In genomic region chr19:33344210-33344609, GRCh38 we compare ENCODE assay signal across 16 cellular contexts. TPM values are rescaled to one million over a fixed set of nuclear protein-coding genes. Genes with fewer than 3 reads are reported as not detected.
A peak's percentile ranks its signal among the peaks of the same experiment; 100 is the strongest.
DNase-seq lines count a peak whose midpoint lies in the region; ATAC-seq and TF ChIP-seq lines count a peak whose summit lies in the region.
"Had no signal": no experiment of that assay in that cellular context is flagged by ENCODE, and none has a peak within 500 bp of the region (broad histone marks: within the 10 kb centered on the region; RNA-seq: fewer than 3 reads in every experiment).

No MANE protein-coding gene starts in this region.

- no peaks in the 10 kb centered on the region for H3K36me3 ChIP-seq in testis (ENCODE audit: low read depth, missing control alignments)
- H3K36me3 ChIP-seq: vagina, WERI-Rb-1 had no signal

- H3K4me1 Mint-ChIP-seq in activated naive CD4-positive, alpha-beta T cell treated with anti-CD3 and anti-CD28 coated beads, Interleukin-2, amount 50 U/mL, for 24 hours: no peaks in the 10 kb centered on the region
- peaks cover 2% of the 10 kb centered on the region for H3K4me1 Mint-ChIP-seq in endothelial cell (ENCODE audit: unreplicated experiment)
- H3K4me1 Mint-ChIP-seq: stimulated activated naive B cell treated with anti-CD40 and anti-IgM and Interleukin-4, amounts not matched to agents 10 μg/mL and 1 μg/mL and 100 μg/mL, for 72 hours had no signal

- H3K4me3 ChIP-seq in testis: no peak overlapping the region
- H3K4me3 ChIP-seq: PC-9, vagina had no signal

- H3K9me3 ChIP-seq in testis: no peaks in the 10 kb centered on the region
- H3K9me3 ChIP-seq: Caco-2, vagina had no signal

- H3K27me3 ChIP-seq in testis: no peaks in the 10 kb centered on the region
- H3K27me3 ChIP-seq: vagina had no signal

- intact Hi-C loops in testis (cut with DNase I; ENCODE audit: low total_unique reads): no loop called here

- no peak for TF ChIP-seq CTCF in endothelial cell (IDR thresholded peaks at IDR 0.05; ENCODE audit: unreplicated experiment)
- no peak for TF ChIP-seq CTCF in testis (IDR thresholded peaks at IDR 0.05)

- H3K4me3 Mint-ChIP-seq in activated naive CD4-positive, alpha-beta T cell treated with anti-CD3 and anti-CD28 coated beads, Interleukin-2, amount 50 U/mL, for 24 hours: no peak overlapping the region
- no peak overlapping the region for H3K4me3 Mint-ChIP-seq in endothelial cell (ENCODE audit: unreplicated experiment)
- H3K4me3 Mint-ChIP-seq: naive thymus-derived CD8-positive, alpha-beta T cell; stimulated activated naive B cell treated with anti-CD40 and anti-IgM and Interleukin-4, amounts not matched to agents 10 μg/mL and 1 μg/mL and 100 μg/mL, for 72 hours had no signal

- H3K27ac ChIP-seq in testis: no peak overlapping the region
- H3K27ac ChIP-seq: PC-9, vagina, WERI-Rb-1 had no signal

- H3K27ac Mint-ChIP-seq in activated naive CD4-positive, alpha-beta T cell treated with anti-CD3 and anti-CD28 coated beads, Interleukin-2, amount 50 U/mL, for 24 hours: peak overlapping the region; percentile 30
- H3K27ac Mint-ChIP-seq in endothelial cell (ENCODE audit: unreplicated experiment): peak overlapping the region; percentile 12
- H3K27ac Mint-ChIP-seq: naive thymus-derived CD8-positive, alpha-beta T cell; stimulated activated naive B cell treated with anti-CD40 and anti-IgM and Interleukin-4, amounts not matched to agents 10 μg/mL and 1 μg/mL and 100 μg/mL, for 72 hours had no signal

- ATAC-seq in HG03354 (IDR thresholded peaks at IDR 0.05; ENCODE audit: poor library complexity, severe bottlenecking, unreplicated experiment) (no peak), GM21367 (IDR thresholded peaks at IDR 0.05; ENCODE audit: unreplicated experiment) (no peak)
- ATAC-seq: HepG2; naive thymus-derived CD8-positive, alpha-beta T cell; stimulated activated naive B cell treated with anti-CD40 and anti-IgM and Interleukin-4, amounts not matched to agents 10 μg/mL and 1 μg/mL and 100 μg/mL, for 72 hours had no signal

- H3K27me3 Mint-ChIP-seq in activated naive CD4-positive, alpha-beta T cell treated with anti-CD3 and anti-CD28 coated beads, Interleukin-2, amount 50 U/mL, for 24 hours: peaks cover 27% of the 10 kb centered on the region
- H3K27me3 Mint-ChIP-seq in endothelial cell (ENCODE audit: unreplicated experiment): peaks cover 2% of the 10 kb centered on the region

- TF ChIP-seq POLR2A in testis (IDR thresholded peaks at IDR 0.05): no peak

- H3K36me3 Mint-ChIP-seq in activated naive CD4-positive, alpha-beta T cell treated with anti-CD3 and anti-CD28 coated beads, Interleukin-2, amount 50 U/mL, for 24 hours: no peaks in the 10 kb centered on the region
- H3K36me3 Mint-ChIP-seq in endothelial cell (ENCODE audit: low read depth, unreplicated experiment): no peaks in the 10 kb centered on the region
- H3K36me3 Mint-ChIP-seq: naive thymus-derived CD8-positive, alpha-beta T cell; stimulated activated naive B cell treated with anti-CD40 and anti-IgM and Interleukin-4, amounts not matched to agents 10 μg/mL and 1 μg/mL and 100 μg/mL, for 72 hours had no signal

- DNase-seq in activated naive CD4-positive, alpha-beta T cell treated with anti-CD3 and anti-CD28 coated beads, Interleukin-2, amount 50 U/mL, for 16 hours: no peak
- DNase-seq in endothelial cell (ENCODE audit: low spot score) (peak; percentile 15), medulla oblongata (ENCODE audit: extremely low spot score) (peak; percentile 37), testis (peak; percentile 28), NCI-H1048 (lab: John Stamatoyannopoulos, UW) (no peak)
- DNase-seq: Caco-2; GOT3; naive thymus-derived CD8-positive, alpha-beta T cell; PC-9; stimulated activated naive B cell treated with anti-CD40 and anti-IgM and Interleukin-4, amounts not matched to agents 10 μg/mL and 1 μg/mL and 100 μg/mL, for 72 hours; WERI-Rb-1 had no signal

- peaks cover 6% of the 10 kb centered on the region for H3K4me1 ChIP-seq in testis
- H3K4me1 ChIP-seq: Caco-2, vagina had no signal

- H3K9me3 Mint-ChIP-seq in activated naive CD4-positive, alpha-beta T cell treated with anti-CD3 and anti-CD28 coated beads, Interleukin-2, amount 50 U/mL, for 24 hours: no peaks in the 10 kb centered on the region
- H3K9me3 Mint-ChIP-seq in endothelial cell (ENCODE audit: unreplicated experiment): no peaks in the 10 kb centered on the region
- H3K9me3 Mint-ChIP-seq: naive thymus-derived CD8-positive, alpha-beta T cell; stimulated activated naive B cell treated with anti-CD40 and anti-IgM and Interleukin-4, amounts not matched to agents 10 μg/mL and 1 μg/mL and 100 μg/mL, for 72 hours had no signal

- WGBS in testis, 2 donors: 22 to 29% methylated on average over 9 of the region's 9 CpGs

RNA-seq across cellular contexts. Expression of gene CEBPG, which starts 29.3 kb away (rescaled TPM):
- total RNA-seq in endothelial cell (ENCODE audit: unreplicated experiment) (20.7 TPM), testis (10 to 100 TPM; 20.8 to 20.9 TPM)
- 24.3 TPM for polyA plus RNA-seq in testis (ENCODE audit: insufficient read depth, low read depth, low replicate concordance)

RNA-seq across cellular contexts. Expression of gene CEBPA, which starts 41.9 kb away (rescaled TPM):
- total RNA-seq in endothelial cell (ENCODE audit: unreplicated experiment) (0.59 TPM), testis (1 to 10 TPM; 3.5 to 5.0 TPM)
- 4.7 TPM for polyA plus RNA-seq in testis (ENCODE audit: insufficient read depth, low read depth, low replicate concordance)

Comparison
In these comparisons a context has a peak if more than half of its experiments do, and no peak if none do; other contexts are left out.
1. DNase-seq: peak in endothelial cell (single experiment), medulla oblongata (single experiment) and testis (single experiment); none in activated naive CD4-positive, alpha-beta T cell treated with anti-CD3 and anti-CD28 coated beads, Interleukin-2, amount 50 U/mL, for 16 hours (single experiment) and NCI-H1048 (single experiment).